ENCODE assay signal across 19 cellular contexts in genomic region chr11:92920295-92920694, GRCh38. TPM values are rescaled to one million over a fixed set of nuclear protein-coding genes. Genes with fewer than 3 reads are reported as not detected.
"Had no signal": no experiment of that assay in that cellular context is flagged by ENCODE, and none has a peak within 500 bp of the region (broad histone marks: within the 10 kb centered on the region; RNA-seq: fewer than 3 reads in every experiment).

No MANE protein-coding gene starts in this region.

- H3K27me3 Mint-ChIP-seq: naive B cell had no signal

- DNase-seq: effector CD4-positive, alpha-beta T cell; foreskin melanocyte; heart left ventricle; hippocampal formation; kidney glomerular epithelial cell; mesendoderm; naive B cell; psoas muscle; retina; right lobe of liver; spleen; stimulated activated CD4-positive, alpha-beta T cell treated with anti-CD3 and anti-CD28 coated beads, Interleukin-15, amount 100 ng/mL, for 24 hours; stimulated activated naive CD4-positive, alpha-beta T cell; stomach; substantia nigra; transverse colon had no signal

- ATAC-seq: heart left ventricle, psoas muscle, right lobe of liver had no signal

- H3K4me3 Mint-ChIP-seq: naive B cell had no signal

- H3K4me1 Mint-ChIP-seq: naive B cell had no signal

RNA-seq across cellular contexts. Expression of gene MTNR1B, which starts 49.2 kb away (rescaled TPM):
- polyA plus RNA-seq: esophagus, heart left ventricle, liver, neural cell, psoas muscle, spleen, stomach had no signal
